1 cellular context compared by ENCODE assay signal in the genomic region with DNA sequence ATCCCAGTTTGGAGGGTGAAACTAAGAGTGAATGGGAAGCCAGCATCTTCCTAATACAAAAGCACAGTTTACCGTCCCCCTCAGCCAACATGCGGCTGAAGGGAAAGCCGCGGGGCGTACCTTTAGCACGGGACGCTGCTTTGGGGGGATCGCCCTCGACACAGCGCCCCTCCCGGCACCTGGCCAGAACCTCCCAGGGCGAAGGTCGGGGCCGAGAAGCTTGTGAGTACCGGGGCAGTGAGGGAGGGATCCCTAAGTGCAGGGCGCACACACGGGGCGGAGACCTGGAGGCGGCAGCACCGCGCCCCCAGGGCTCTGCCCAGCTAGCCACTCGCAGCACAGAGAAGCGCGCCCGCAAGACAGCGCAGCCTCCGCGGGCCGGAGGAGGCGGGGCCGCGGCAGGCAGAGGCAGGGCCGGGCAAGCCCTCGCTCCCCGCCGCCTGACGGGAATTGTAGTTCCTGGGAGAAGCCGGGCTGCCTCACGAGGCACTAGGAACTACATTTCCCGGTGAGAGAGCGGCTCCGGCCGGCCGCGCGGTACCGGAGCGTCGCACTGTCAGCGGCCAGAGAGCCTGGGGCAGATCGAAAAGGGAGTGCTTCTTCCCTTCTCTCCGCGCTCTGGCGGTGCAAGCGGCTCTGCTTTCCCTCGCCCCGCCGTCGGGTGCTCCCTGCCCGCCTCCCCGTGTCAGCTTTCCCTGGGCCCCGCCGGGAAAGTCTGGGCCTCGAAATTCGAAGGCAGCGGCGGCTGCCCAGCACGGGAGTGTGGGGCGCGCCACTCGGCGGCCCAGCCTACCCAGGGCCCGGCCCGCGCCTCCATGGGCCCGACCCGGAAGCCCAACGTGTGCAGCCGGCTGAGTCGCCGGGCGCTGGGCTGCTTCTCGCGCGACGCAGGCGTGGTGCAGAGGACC.
TF ChIP-seq lines count a peak whose summit lies in the region.

A gene with protein sequence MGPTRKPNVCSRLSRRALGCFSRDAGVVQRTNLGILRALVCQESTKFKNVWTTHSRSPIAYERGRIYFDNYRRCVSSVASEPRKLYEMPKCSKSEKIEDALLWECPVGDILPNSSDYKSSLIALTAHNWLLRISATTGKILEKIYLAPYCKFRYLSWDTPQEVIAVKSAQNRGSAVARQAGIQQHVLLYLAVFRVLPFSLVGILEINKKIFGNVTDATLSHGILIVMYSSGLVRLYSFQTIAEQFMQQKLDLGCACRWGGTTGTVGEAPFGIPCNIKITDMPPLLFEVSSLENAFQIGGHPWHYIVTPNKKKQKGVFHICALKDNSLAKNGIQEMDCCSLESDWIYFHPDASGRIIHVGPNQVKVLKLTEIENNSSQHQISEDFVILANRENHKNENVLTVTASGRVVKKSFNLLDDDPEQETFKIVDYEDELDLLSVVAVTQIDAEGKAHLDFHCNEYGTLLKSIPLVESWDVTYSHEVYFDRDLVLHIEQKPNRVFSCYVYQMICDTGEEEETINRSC (plus strand): TSS at position 464 of the 908 bp plus-strand sequence. CDS start 352 bp downstream, at position 816.
A gene with protein sequence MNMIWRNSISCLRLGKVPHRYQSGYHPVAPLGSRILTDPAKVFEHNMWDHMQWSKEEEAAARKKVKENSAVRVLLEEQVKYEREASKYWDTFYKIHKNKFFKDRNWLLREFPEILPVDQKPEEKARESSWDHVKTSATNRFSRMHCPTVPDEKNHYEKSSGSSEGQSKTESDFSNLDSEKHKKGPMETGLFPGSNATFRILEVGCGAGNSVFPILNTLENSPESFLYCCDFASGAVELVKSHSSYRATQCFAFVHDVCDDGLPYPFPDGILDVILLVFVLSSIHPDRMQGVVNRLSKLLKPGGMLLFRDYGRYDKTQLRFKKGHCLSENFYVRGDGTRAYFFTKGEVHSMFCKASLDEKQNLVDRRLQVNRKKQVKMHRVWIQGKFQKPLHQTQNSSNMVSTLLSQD (minus strand): TSS at position 228 of the 908 bp plus-strand sequence. CDS start 41,805 bp downstream, outside the sequence.

TF ChIP-seq in H1, 55 proteins besides CTCF, POLR2A, EP300 and RAD21 (continued from another document):
- TF ChIP-seq SAP30 (IDR thresholded peaks at IDR 0.05; ENCODE audit: insufficient read depth, insufficient replicate concordance, low read length) (no peak), SIRT6 (IDR thresholded peaks at IDR 0.05; ENCODE audit: low read length) (no peak), KDM4A (IDR thresholded peaks at IDR 0.05; ENCODE audit: low read depth, low read length, severe bottlenecking) (peak; percentile 51), BACH1 (IDR thresholded peaks at IDR 0.05; ENCODE audit: low read length) (peak; percentile 18; the same call in 1 of the 2 replicates), EZH2 (IDR thresholded peaks at IDR 0.05; ENCODE audit: low read depth, low read length, severe bottlenecking) (no peak), POU5F1 (IDR thresholded peaks at IDR 0.05; ENCODE audit: low read depth, low read length) (no peak), POLR2AphosphoS5 (IDR thresholded peaks at IDR 0.05; ENCODE audit: low read depth, low read length) (peak; percentile 68), BCL11A (IDR thresholded peaks at IDR 0.05; ENCODE audit: low read depth in 2 of 2, low read length in 2 of 2) (no peak), GABPA (IDR thresholded peaks at IDR 0.05; ENCODE audit: borderline replicate concordance, insufficient read depth, low read length) (no peak), ASH2L (IDR thresholded peaks at IDR 0.05; ENCODE audit: low read length) (peak; percentile 94), TAF7 (optimal IDR thresholded peaks at IDR 0.05; ENCODE audit: borderline replicate concordance, low read depth, low read length) (peak; percentile 47)
